38 cellular contexts compared by ENCODE assay signal in genomic region chr1:17220287-17220686, GRCh38. TPM values are rescaled to one million over a fixed set of nuclear protein-coding genes. Genes with fewer than 3 reads are reported as not detected.
"Had no signal": no experiment of that assay in that cellular context is flagged by ENCODE, and none has a peak within 500 bp of the region (broad histone marks: within the 10 kb centered on the region; RNA-seq: fewer than 3 reads in every experiment).

No MANE protein-coding gene starts in this region.

- H3K27me3 ChIP-seq: adrenal gland, ascending aorta, body of pancreas, brain microvascular endothelial cell, cardiac muscle cell had no signal

- H3K27ac ChIP-seq: adrenal gland, ascending aorta, body of pancreas, brain microvascular endothelial cell, breast epithelium, cardiac muscle cell had no signal

- H3K4me3 ChIP-seq: adrenal gland, ascending aorta, body of pancreas, breast epithelium, cardiac muscle cell had no signal

- ATAC-seq: activated naive CD4-positive, alpha-beta T cell treated with anti-CD3 and anti-CD28 coated beads, Interleukin-2, amount 50 U/mL, for 72 hours; activated naive CD8-positive, alpha-beta T cell treated with anti-CD3 and anti-CD28 coated beads, Interleukin-2, amount 50 U/mL, for 24 hours; activated T-cell treated with anti-CD3 and anti-CD28 coated beads, Interleukin-2, amount 50 U/mL, for 4 hours; activated T-cell treated with anti-CD3 and anti-CD28 coated beads, Interleukin-2, amount 50 U/mL, for 72 hours; activated T-helper 17 cell treated with anti-CD3 and anti-CD28 coated beads, Interleukin-2, amount 50 U/mL, for 72 hours; body of pancreas had no signal

- H3K9me3 ChIP-seq: adrenal gland, ascending aorta, body of pancreas, breast epithelium had no signal

- DNase-seq: activated effector memory CD4-positive, alpha-beta T cell treated with anti-CD3 and anti-CD28 coated beads, Interleukin-2, amount 50 U/mL, for 16 hours; activated effector memory CD4-positive, alpha-beta T cell treated with Interleukin-2 at 50 U/mL for 16 hours; activated gamma-delta T cell; activated gamma-delta T cell treated with Interleukin-2 at 50 U/mL for 16 hours; activated naive CD4-positive, alpha-beta T cell; activated naive CD4-positive, alpha-beta T cell treated with anti-CD3 and anti-CD28 coated beads for 36 hours; activated naive CD4-positive, alpha-beta T cell treated with anti-CD3 and anti-CD28 coated beads, Interleukin-2, amount 10 ng/mL, durations not matched to agents 7 days and 5 days; activated naive CD4-positive, alpha-beta T cell treated with anti-CD3 and anti-CD28 coated beads, Interleukin-2, amount 50 U/mL, for 16 hours; activated naive CD4-positive, alpha-beta T cell treated with Interleukin-2 at 50 U/mL for 16 hours; activated naive CD8-positive, alpha-beta T cell treated with anti-CD3 and anti-CD28 coated beads for 36 hours; activated naive CD8-positive, alpha-beta T cell treated with anti-CD3 and anti-CD28 coated beads, Interleukin-2, amount 10 ng/mL, durations not matched to agents 7 days and 5 days; activated naive CD8-positive, alpha-beta T cell treated with anti-CD3 and anti-CD28 coated beads, Interleukin-2, amount 50 U/mL, for 24 hours; activated T-cell treated with anti-CD3 and anti-CD28 coated beads, Interleukin-2, amount 50 U/mL, for 24 hours; activated T-cell treated with anti-CD3 and anti-CD28 coated beads, Interleukin-2, amount 50 U/mL, for 4 hours; activated T-cell treated with anti-CD3 and anti-CD28 coated beads, Interleukin-2, amount 50 U/mL, for 48 hours; activated T-cell treated with anti-CD3 and anti-CD28 coated beads, Interleukin-2, amount 50 U/mL, for 72 hours; adrenal gland; amniotic stem cell; amygdala; anterior cingulate cortex; aorta; body of pancreas; brain microvascular endothelial cell; caudate nucleus; central memory CD4-positive, alpha-beta T cell; cerebellar nuclear complex had no signal

- H3K36me3 ChIP-seq: adrenal gland, ascending aorta, brain microvascular endothelial cell, breast epithelium, cardiac muscle cell had no signal

- H3K4me1 ChIP-seq: adrenal gland, ascending aorta, body of pancreas, breast epithelium had no signal

RNA-seq across cellular contexts. Expression of gene PADI1, which starts 15.4 kb away (rescaled TPM):
- total RNA-seq: activated naive CD4-positive, alpha-beta T cell treated with anti-CD3 and anti-CD28 coated beads for 36 hours; activated naive CD4-positive, alpha-beta T cell treated with anti-CD3 and anti-CD28 coated beads, Interleukin-2, amount 50 U/mL, for 72 hours; activated naive CD8-positive, alpha-beta T cell treated with anti-CD3 and anti-CD28 coated beads for 36 hours; activated naive CD8-positive, alpha-beta T cell treated with anti-CD3 and anti-CD28 coated beads, Interleukin-2, amount 10 ng/mL, durations not matched to agents 7 days and 5 days; activated T-cell treated with anti-CD3 and anti-CD28 coated beads, Interleukin-2, amount 50 U/mL, for 4 hours; activated T-cell treated with anti-CD3 and anti-CD28 coated beads, Interleukin-2, amount 50 U/mL, for 72 hours; activated T-helper 1 cell treated with anti-CD3 and anti-CD28 coated beads, Interleukin-12 subunit alpha, Interleukin-12 subunit beta, Interleukin-2, Interleukin-4 antibody, amounts not matched to agents 30 ng/mL and 10 ng/mL and 1 ng/mL, durations not matched to agents 14 hours and 24 hours and 36 hours; activated T-helper 17 cell treated with anti-CD3 and anti-CD28 coated beads, Interleukin-2, amount 50 U/mL, for 72 hours; activated T-helper 2 cell treated with anti-CD3 and anti-CD28 coated beads, Interferon-gamma antibody, Interleukin-2, Interleukin-4, amounts not matched to agents 10 μg/mL and 5 μg/mL and 100 μg/mL, durations not matched to agents 14 hours and 24 hours and 36 hours; adrenal gland; aorta; ascending aorta; astrocyte; body of pancreas; cardiac septum had no signal

RNA-seq across cellular contexts. Expression of gene PADI3, which starts 28.6 kb away (rescaled TPM):
- total RNA-seq: activated naive CD4-positive, alpha-beta T cell treated with anti-CD3 and anti-CD28 coated beads for 36 hours; activated naive CD4-positive, alpha-beta T cell treated with anti-CD3 and anti-CD28 coated beads, Interleukin-2, amount 50 U/mL, for 72 hours; activated naive CD8-positive, alpha-beta T cell treated with anti-CD3 and anti-CD28 coated beads for 36 hours; activated naive CD8-positive, alpha-beta T cell treated with anti-CD3 and anti-CD28 coated beads, Interleukin-2, amount 10 ng/mL, durations not matched to agents 7 days and 5 days; activated T-cell treated with anti-CD3 and anti-CD28 coated beads, Interleukin-2, amount 50 U/mL, for 4 hours; activated T-cell treated with anti-CD3 and anti-CD28 coated beads, Interleukin-2, amount 50 U/mL, for 72 hours; activated T-helper 1 cell treated with anti-CD3 and anti-CD28 coated beads, Interleukin-12 subunit alpha, Interleukin-12 subunit beta, Interleukin-2, Interleukin-4 antibody, amounts not matched to agents 30 ng/mL and 10 ng/mL and 1 ng/mL, durations not matched to agents 14 hours and 24 hours and 36 hours; activated T-helper 17 cell treated with anti-CD3 and anti-CD28 coated beads, Interleukin-2, amount 50 U/mL, for 72 hours; activated T-helper 2 cell treated with anti-CD3 and anti-CD28 coated beads, Interferon-gamma antibody, Interleukin-2, Interleukin-4, amounts not matched to agents 10 μg/mL and 5 μg/mL and 100 μg/mL, durations not matched to agents 14 hours and 24 hours and 36 hours; adrenal gland; aorta; ascending aorta; body of pancreas; breast epithelium; cardiac septum; cerebellum; chondrocyte had no signal
- polyA plus RNA-seq: adipose tissue, adrenal gland, aorta, cardiac muscle cell had no signal
